Comparison of ENCODE assay signal across 1 cellular context in the genomic region with DNA sequence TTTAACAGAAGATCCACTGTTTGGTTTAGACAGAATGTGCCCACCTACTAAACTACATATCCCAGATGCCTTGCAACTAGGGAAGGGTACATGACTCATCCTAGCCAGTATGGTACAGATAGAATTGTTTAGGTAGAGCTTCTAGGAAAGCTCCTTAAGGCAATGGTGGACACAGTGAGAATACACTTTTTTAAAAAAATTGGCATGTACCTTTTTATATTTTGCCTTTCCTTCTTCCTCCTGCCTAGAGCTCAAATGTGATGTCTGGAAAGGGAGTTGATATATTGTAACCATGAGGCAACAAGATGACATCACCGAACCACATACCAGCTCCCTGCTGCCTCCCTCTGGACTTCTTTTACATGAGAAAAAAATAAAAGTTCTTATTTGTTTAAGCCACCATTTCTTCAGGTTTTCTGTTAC.
TF ChIP-seq lines count a peak whose summit lies in the region.

No MANE protein-coding gene starts in this region.

TF ChIP-seq in HepG2, 621 proteins besides CTCF, POLR2A, EP300 and RAD21 (continued from another document):
- TF ChIP-seq, protein P1, sequence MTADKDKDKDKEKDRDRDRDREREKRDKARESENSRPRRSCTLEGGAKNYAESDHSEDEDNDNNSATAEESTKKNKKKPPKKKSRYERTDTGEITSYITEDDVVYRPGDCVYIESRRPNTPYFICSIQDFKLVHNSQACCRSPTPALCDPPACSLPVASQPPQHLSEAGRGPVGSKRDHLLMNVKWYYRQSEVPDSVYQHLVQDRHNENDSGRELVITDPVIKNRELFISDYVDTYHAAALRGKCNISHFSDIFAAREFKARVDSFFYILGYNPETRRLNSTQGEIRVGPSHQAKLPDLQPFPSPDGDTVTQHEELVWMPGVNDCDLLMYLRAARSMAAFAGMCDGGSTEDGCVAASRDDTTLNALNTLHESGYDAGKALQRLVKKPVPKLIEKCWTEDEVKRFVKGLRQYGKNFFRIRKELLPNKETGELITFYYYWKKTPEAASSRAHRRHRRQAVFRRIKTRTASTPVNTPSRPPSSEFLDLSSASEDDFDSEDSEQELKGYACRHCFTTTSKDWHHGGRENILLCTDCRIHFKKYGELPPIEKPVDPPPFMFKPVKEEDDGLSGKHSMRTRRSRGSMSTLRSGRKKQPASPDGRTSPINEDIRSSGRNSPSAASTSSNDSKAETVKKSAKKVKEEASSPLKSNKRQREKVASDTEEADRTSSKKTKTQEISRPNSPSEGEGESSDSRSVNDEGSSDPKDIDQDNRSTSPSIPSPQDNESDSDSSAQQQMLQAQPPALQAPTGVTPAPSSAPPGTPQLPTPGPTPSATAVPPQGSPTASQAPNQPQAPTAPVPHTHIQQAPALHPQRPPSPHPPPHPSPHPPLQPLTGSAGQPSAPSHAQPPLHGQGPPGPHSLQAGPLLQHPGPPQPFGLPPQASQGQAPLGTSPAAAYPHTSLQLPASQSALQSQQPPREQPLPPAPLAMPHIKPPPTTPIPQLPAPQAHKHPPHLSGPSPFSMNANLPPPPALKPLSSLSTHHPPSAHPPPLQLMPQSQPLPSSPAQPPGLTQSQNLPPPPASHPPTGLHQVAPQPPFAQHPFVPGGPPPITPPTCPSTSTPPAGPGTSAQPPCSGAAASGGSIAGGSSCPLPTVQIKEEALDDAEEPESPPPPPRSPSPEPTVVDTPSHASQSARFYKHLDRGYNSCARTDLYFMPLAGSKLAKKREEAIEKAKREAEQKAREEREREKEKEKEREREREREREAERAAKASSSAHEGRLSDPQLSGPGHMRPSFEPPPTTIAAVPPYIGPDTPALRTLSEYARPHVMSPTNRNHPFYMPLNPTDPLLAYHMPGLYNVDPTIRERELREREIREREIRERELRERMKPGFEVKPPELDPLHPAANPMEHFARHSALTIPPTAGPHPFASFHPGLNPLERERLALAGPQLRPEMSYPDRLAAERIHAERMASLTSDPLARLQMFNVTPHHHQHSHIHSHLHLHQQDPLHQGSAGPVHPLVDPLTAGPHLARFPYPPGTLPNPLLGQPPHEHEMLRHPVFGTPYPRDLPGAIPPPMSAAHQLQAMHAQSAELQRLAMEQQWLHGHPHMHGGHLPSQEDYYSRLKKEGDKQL (CRISPR knock-in tag; IDR thresholded peaks at IDR 0.05; ENCODE audit: low read depth): no peak
- peak; percentile 73 for TF ChIP-seq ATF7 (IDR thresholded peaks at IDR 0.05)
- TF ChIP-seq ATF7 (CRISPR knock-in tag; IDR thresholded peaks at IDR 0.05): no peak
- no peak for TF ChIP-seq ARID2 (CRISPR knock-in tag; IDR thresholded peaks at IDR 0.05; ENCODE audit: borderline replicate concordance)
- TF ChIP-seq, protein P2, sequence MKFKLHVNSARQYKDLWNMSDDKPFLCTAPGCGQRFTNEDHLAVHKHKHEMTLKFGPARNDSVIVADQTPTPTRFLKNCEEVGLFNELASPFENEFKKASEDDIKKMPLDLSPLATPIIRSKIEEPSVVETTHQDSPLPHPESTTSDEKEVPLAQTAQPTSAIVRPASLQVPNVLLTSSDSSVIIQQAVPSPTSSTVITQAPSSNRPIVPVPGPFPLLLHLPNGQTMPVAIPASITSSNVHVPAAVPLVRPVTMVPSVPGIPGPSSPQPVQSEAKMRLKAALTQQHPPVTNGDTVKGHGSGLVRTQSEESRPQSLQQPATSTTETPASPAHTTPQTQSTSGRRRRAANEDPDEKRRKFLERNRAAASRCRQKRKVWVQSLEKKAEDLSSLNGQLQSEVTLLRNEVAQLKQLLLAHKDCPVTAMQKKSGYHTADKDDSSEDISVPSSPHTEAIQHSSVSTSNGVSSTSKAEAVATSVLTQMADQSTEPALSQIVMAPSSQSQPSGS (CRISPR knock-in tag; IDR thresholded peaks at IDR 0.05): peak; percentile 28; the same call in 1 of the 2 replicates
- no peak for TF ChIP-seq NRL (CRISPR knock-in tag; IDR thresholded peaks at IDR 0.05; ENCODE audit: borderline replicate concordance)
- TF ChIP-seq, protein P3, sequence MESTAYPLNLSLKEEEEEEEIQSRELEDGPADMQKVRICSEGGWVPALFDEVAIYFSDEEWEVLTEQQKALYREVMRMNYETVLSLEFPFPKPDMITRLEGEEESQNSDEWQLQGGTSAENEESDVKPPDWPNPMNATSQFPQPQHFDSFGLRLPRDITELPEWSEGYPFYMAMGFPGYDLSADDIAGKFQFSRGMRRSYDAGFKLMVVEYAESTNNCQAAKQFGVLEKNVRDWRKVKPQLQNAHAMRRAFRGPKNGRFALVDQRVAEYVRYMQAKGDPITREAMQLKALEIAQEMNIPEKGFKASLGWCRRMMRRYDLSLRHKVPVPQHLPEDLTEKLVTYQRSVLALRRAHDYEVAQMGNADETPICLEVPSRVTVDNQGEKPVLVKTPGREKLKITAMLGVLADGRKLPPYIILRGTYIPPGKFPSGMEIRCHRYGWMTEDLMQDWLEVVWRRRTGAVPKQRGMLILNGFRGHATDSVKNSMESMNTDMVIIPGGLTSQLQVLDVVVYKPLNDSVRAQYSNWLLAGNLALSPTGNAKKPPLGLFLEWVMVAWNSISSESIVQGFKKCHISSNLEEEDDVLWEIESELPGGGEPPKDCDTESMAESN (CRISPR knock-in tag; conservative IDR thresholded peaks at IDR 0.05): no peak
- TF ChIP-seq, protein P4, sequence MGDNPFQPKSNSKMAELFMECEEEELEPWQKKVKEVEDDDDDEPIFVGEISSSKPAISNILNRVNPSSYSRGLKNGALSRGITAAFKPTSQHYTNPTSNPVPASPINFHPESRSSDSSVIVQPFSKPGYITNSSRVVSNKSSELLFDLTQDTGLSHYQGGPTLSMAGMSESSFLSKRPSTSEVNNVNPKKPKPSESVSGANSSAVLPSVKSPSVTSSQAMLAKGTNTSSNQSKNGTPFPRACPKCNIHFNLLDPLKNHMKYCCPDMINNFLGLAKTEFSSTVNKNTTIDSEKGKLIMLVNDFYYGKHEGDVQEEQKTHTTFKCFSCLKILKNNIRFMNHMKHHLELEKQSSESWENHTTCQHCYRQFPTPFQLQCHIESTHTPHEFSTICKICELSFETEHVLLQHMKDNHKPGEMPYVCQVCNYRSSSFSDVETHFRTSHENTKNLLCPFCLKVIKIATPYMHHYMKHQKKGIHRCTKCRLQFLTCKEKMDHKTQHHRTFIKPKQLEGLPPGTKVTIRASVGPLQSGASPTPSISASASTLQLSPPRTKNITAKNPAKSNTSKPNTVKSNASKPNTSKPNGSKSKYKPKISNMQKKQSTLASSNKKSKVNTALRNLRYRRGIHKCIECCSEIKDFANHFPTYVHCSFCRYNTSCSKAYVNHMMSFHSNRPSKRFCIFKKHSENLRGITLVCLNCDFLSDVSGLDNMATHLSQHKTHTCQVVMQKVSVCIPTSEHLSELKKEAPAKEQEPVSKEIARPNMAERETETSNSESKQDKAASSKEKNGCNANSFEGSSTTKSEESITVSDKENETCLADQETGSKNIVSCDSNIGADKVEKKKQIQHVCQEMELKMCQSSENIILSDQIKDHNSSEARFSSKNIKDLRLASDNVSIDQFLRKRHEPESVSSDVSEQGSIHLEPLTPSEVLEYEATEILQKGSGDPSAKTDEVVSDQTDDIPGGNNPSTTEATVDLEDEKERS (CRISPR knock-in tag; IDR thresholded peaks at IDR 0.05): no peak
- TF ChIP-seq, protein P5, sequence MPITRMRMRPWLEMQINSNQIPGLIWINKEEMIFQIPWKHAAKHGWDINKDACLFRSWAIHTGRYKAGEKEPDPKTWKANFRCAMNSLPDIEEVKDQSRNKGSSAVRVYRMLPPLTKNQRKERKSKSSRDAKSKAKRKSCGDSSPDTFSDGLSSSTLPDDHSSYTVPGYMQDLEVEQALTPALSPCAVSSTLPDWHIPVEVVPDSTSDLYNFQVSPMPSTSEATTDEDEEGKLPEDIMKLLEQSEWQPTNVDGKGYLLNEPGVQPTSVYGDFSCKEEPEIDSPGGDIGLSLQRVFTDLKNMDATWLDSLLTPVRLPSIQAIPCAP (CRISPR knock-in tag; IDR thresholded peaks at IDR 0.05; ENCODE audit: low read depth): no peak
- TF ChIP-seq SMC3 (IDR thresholded peaks at IDR 0.05; ENCODE audit: low read length): peak; percentile 21; the same call in 1 of the 2 replicates
- TF ChIP-seq, protein P6, sequence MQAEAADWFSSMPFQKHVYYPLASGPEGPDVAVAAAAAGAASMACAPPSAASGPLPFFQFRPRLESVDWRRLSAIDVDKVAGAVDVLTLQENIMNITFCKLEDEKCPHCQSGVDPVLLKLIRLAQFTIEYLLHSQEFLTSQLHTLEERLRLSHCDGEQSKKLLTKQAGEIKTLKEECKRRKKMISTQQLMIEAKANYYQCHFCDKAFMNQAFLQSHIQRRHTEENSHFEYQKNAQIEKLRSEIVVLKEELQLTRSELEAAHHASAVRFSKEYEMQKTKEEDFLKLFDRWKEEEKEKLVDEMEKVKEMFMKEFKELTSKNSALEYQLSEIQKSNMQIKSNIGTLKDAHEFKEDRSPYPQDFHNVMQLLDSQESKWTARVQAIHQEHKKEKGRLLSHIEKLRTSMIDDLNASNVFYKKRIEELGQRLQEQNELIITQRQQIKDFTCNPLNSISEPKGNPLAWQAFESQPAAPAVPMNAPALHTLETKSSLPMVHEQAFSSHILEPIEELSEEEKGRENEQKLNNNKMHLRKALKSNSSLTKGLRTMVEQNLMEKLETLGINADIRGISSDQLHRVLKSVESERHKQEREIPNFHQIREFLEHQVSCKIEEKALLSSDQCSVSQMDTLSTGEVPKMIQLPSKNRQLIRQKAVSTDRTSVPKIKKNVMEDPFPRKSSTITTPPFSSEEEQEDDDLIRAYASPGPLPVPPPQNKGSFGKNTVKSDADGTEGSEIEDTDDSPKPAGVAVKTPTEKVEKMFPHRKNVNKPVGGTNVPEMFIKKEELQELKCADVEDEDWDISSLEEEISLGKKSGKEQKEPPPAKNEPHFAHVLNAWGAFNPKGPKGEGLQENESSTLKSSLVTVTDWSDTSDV (CRISPR knock-in tag; IDR thresholded peaks at IDR 0.05): no peak
